In the genomic region with DNA sequence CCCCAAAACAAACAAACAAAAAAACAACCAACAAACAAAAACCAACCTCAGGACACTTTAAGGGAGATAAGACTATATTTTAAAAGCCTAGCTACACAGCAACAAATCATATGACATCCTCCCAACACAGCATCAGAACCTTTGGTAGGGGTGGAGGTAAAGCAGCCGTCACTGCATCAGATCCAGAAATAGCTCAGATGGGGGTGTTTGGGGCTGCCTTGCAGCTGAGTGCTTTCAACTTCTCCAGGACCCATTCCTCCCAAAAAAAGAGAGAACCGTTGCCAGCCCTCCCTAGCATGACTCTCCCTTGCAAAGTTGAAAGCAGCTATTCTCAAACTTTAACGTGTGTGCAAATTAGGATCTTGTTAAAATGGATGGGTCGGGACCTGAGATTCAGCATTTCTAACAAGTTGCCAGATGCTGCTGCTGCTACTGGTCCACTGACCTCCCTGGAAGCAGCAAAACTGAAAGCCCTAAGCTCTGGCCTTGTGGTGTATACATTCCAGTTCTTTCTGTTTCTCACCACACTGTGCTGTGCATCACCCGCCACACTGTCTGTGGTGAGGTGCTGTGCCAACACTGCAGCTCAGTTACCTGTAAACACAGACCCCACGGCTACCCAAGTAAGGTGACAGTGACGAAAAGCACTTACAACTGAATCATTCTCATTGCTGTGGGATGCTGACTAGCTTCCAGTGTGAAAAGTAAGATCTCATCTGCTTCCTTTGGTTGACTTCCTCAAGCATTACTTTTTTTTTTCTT, we compare ENCODE assay signal across 8 cellular contexts. TPM values are rescaled to one million over a fixed set of nuclear protein-coding genes. Genes with fewer than 3 reads are reported as not detected.
A peak's percentile ranks its signal among the peaks of the same experiment; 100 is the strongest.
DNase-seq lines count a peak whose midpoint lies in the region; ATAC-seq, FAIRE-seq and TF ChIP-seq lines count a peak whose summit lies in the region.

No MANE protein-coding gene starts in this region.

- no peak overlapping the region for H3K4me2 ChIP-seq in HepG2 (ENCODE audit: low read depth, low read length)

- no peak for TF ChIP-seq POLR2A in right lobe of liver (IDR thresholded peaks at IDR 0.05)
- TF ChIP-seq POLR2A in HepG2 (IDR thresholded peaks at IDR 0.05; ENCODE audit: insufficient read depth in 1 of 2, low read depth in 2 of 2, low read length in 2 of 2) = no peak

- H3K9me3 ChIP-seq in right lobe of liver (no peaks in the 10 kb centered on the region), HepG2 (ENCODE audit: low read length) (no peaks in the 10 kb centered on the region)

- in situ Hi-C loops in HepG2 (cut with HindIII; ENCODE audit: extremely low pct_ligation_motif_present, low pct_unique_long_range_greater_than_20kb) = no loop called here

- H3K4me3 ChIP-seq in right lobe of liver (no peak overlapping the region), HepG2 (replicated peaks in 1 of 3; ENCODE audit: insufficient read depth in 1 of 3, low read depth in 2 of 3, low read length in 3 of 3) (no peak overlapping the region)

- H3K4me1 ChIP-seq in right lobe of liver (peaks cover 0 to 3% (median 0%) of the 10 kb centered on the region in 4 donors), HepG2 (ENCODE audit: insufficient read depth, low read length) (peaks cover 9% of the 10 kb centered on the region)

- H3K4me1 Mint-ChIP-seq in IgD-negative memory B cell = peaks cover 74 to 89% (median 86%) of the 10 kb centered on the region in 3 donors

- TF ChIP-seq CTCF in right lobe of liver (IDR thresholded peaks at IDR 0.05) (no peak), HepG2 (CRISPR knock-in tag; IDR thresholded peaks at IDR 0.05) (no peak), D721Med (IDR thresholded peaks at IDR 0.05; ENCODE audit: insufficient read depth, missing control alignments) (no peak)

- H3K27me3 ChIP-seq in right lobe of liver (no peaks in the 10 kb centered on the region), HepG2 (ENCODE audit: control insufficient read depth in 1 of 2, insufficient read depth in 2 of 2, low read length in 2 of 2) (no peaks in the 10 kb centered on the region)

- intact Hi-C loops in right lobe of liver (cut with DNase I) = no loop called here
- intact Hi-C loops in HepG2 (cut with micrococcal nuclease; ENCODE audit: unreplicated experiment) = no loop called here

- no peaks in the 10 kb centered on the region for H3K79me2 ChIP-seq in HepG2 (ENCODE audit: insufficient read depth, low read length)

- WGBS in right lobe of liver (ENCODE audit: insufficient coverage, low coverage, low lambda C conversion rate, missing lambda C conversion rate) = 21% methylated on average over 3 of the region's 7 CpGs
- 85% methylated on average over 7 of the region's 7 CpGs for WGBS in HepG2 (ENCODE audit: low lambda C conversion rate)

- no peaks in the 10 kb centered on the region for H3K27me3 Mint-ChIP-seq in IgD-negative memory B cell

- H3K36me3 ChIP-seq in right lobe of liver (no peaks in the 10 kb centered on the region), HepG2 (replicated peaks in 1 of 2; ENCODE audit: control insufficient read depth in 1 of 2, insufficient read depth in 2 of 2, low read length in 2 of 2) (peaks cover 11 to 56% of the 10 kb centered on the region in 2 experiments)

- no peak for TF ChIP-seq RAD21 in HepG2 (CRISPR knock-in tag; IDR thresholded peaks at IDR 0.05)

- no peaks in the 10 kb centered on the region for H3K9me3 Mint-ChIP-seq in IgD-negative memory B cell

- H2AFZ ChIP-seq in HepG2 (ENCODE audit: low read length) = no peak overlapping the region

- CTCF ChIA-PET in HepG2 (lab: Yijun Ruan, JAX; ENCODE audit: low intra/inter-chr PET ratio, low total read pairs) = no interaction called here

- DNase-seq in right lobe of liver (peak in 1 of 3 donors; percentile 56), HepG2 (ENCODE audit: low spot score) (no peak), mucosa of gallbladder (ENCODE audit: low spot score) (peak; percentile 52), HCEC 1CT (no peak), D721Med (ENCODE audit: insufficient read length, low spot score) (no peak), NCI-H226 (no peak)
- peak; percentile 81 for DNase-seq in activated CD8-positive, alpha-beta memory T cell treated with anti-CD3 and anti-CD28 coated beads, Interleukin-2, amount 50 U/mL, for 1 hour (ENCODE audit: extremely low read depth)

- no peaks in the 10 kb centered on the region; the same call in 1 of the 2 replicates for H4K20me1 ChIP-seq in HepG2 (ENCODE audit: insufficient read depth, low read length)

- ATAC-seq in right lobe of liver (peak; percentile 15 to 59 (median 52)), HepG2 (no peak)

- POLR2A ChIA-PET in HepG2 (lab: Yijun Ruan, JAX) = no interaction called here

- BruUV-seq in HepG2 (replicated peaks; lab: Mats Ljungman, UMichigan) = no TSS peak

- H3K36me3 Mint-ChIP-seq in IgD-negative memory B cell = peaks cover 23% of the 10 kb centered on the region

- no peak overlapping the region for H3K9ac ChIP-seq in HepG2 (ENCODE audit: insufficient read depth, low read depth, low read length)

- H3K27ac Mint-ChIP-seq in IgD-negative memory B cell = peak overlapping the region; percentile 86 to 99 (median 96)

- peak overlapping the region; percentile 56 to 86 (median 66) for H3K4me3 Mint-ChIP-seq in IgD-negative memory B cell

- TF ChIP-seq EP300 in HepG2 (IDR thresholded peaks at IDR 0.05; ENCODE audit: low read depth in 2 of 2, low read length in 2 of 2) (no peak), HepG2 (CRISPR knock-in tag; IDR thresholded peaks at IDR 0.05; ENCODE audit: borderline replicate concordance) (no peak)

- H3K27ac ChIP-seq in right lobe of liver (no peak overlapping the region), HepG2 (ENCODE audit: extremely low read length, insufficient read depth, low read length) (no peak overlapping the region)

- FAIRE-seq in HepG2 (lab: Jason Lieb, UNC) (no peak), D721Med (lab: Jason Lieb, UNC) (no peak)

TF ChIP-seq in HepG2, 621 proteins besides CTCF, POLR2A, EP300 and RAD21:
- TF ChIP-seq KLF12 (CRISPR knock-in tag; IDR thresholded peaks at IDR 0.05; ENCODE audit: borderline replicate concordance) = no peak
- TF ChIP-seq ZNF563 (CRISPR knock-in tag; IDR thresholded peaks at IDR 0.05) = no peak
- TF ChIP-seq, protein P1, sequence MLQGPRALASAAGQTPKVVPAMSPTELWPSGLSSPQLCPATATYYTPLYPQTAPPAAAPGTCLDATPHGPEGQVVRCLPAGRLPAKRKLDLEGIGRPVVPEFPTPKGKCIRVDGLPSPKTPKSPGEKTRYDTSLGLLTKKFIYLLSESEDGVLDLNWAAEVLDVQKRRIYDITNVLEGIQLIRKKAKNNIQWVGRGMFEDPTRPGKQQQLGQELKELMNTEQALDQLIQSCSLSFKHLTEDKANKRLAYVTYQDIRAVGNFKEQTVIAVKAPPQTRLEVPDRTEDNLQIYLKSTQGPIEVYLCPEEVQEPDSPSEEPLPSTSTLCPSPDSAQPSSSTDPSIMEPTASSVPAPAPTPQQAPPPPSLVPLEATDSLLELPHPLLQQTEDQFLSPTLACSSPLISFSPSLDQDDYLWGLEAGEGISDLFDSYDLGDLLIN (CRISPR knock-in tag; IDR thresholded peaks at IDR 0.05; ENCODE audit: borderline replicate concordance) = no peak

RNA-seq across cellular contexts. Expression of a gene that starts 54.0 kb away (rescaled TPM):
- total RNA-seq in right lobe of liver (10 to 100 TPM in 4 of 6 experiments, 1 to 10 TPM in 2; 7.9 to 20.7 (median 12.2) TPM), HepG2 (2016; rRNA removed; fragmentation: Illumina TruSeq; extraction: Trizol) (47.0 and 49.8 TPM in 2 replicates), mucosa of gallbladder (70.2 TPM)
- 38.0 and 39.4 TPM in 2 replicates for total RNA-seq in HepG2 (2016; cell fraction: cytosol; rRNA removed; fragmentation: Illumina TruSeq; extraction: Trizol; ENCODE audit: low read depth)
- 47.7 and 50.5 TPM in 2 replicates for total RNA-seq in HepG2 (2016; cell fraction: insoluble cytoplasmic fraction; rRNA removed; fragmentation: Illumina TruSeq; extraction: Trizol)
- total RNA-seq in HepG2 (2016; cell fraction: membrane; rRNA removed; fragmentation: Illumina TruSeq; extraction: Trizol) = 32.7 and 33.7 TPM in 2 replicates
- total RNA-seq in HepG2 (2016; cell fraction: nucleus; rRNA removed; fragmentation: Illumina TruSeq; extraction: Trizol) = 56.8 and 57.5 TPM in 2 replicates
- polyA plus RNA-seq in HepG2 (2011; rRNA removed) (42.0 and 50.6 TPM in 2 replicates), IgD-negative memory B cell (134 TPM)
- polyA plus RNA-seq in HepG2 (2011; cell fraction: cytosol; rRNA removed) = 23.8 and 38.5 TPM in 2 replicates
- polyA plus RNA-seq in HepG2 (2011; cell fraction: nucleus; rRNA removed) = 23.7 and 30.2 TPM in 2 replicates
- polyA plus RNA-seq in HepG2 (2012) = 35.2 and 56.5 TPM in 2 replicates
- 4.1 and 5.4 TPM in 2 replicates for polyA plus RNA-seq in HepG2 (2016; cell fraction: cytosol; fragmentation: Illumina TruSeq; extraction: Trizol; ENCODE audit: low read depth)
- polyA plus RNA-seq in HepG2 (2016; cell fraction: insoluble cytoplasmic fraction; fragmentation: Illumina TruSeq; extraction: Trizol; ENCODE audit: low read depth) = 25.3 and 31.2 TPM in 2 replicates
- 10.1 and 10.4 TPM in 2 replicates for polyA plus RNA-seq in HepG2 (2016; cell fraction: membrane; fragmentation: Illumina TruSeq; extraction: Trizol; ENCODE audit: low read depth)
- polyA plus RNA-seq in HepG2 (2016; cell fraction: nucleus; fragmentation: Illumina TruSeq; extraction: Trizol; ENCODE audit: insufficient read depth, low read depth) = 39.9 and 42.9 TPM in 2 replicates
- polyA minus RNA-seq in HepG2 (2011; rRNA and poly(A)+ RNA removed; ENCODE audit: low replicate concordance) = 122 and 355 TPM in 2 replicates
- 81.0 and 98.9 TPM in 2 replicates for polyA minus RNA-seq in HepG2 (2011; cell fraction: cytosol; rRNA and poly(A)+ RNA removed)
- polyA minus RNA-seq in HepG2 (2011; cell fraction: nucleus; rRNA and poly(A)+ RNA removed) = 132 and 143 TPM in 2 replicates

Comparison
In these comparisons a context has a peak if more than half of its experiments do, and no peak if none do; other contexts are left out.
1. DNase-seq: peak in activated CD8-positive, alpha-beta memory T cell treated with anti-CD3 and anti-CD28 coated beads, Interleukin-2, amount 50 U/mL, for 1 hour (single experiment) and mucosa of gallbladder (single experiment); none in HepG2 (single experiment), HCEC 1CT (single experiment), D721Med (single experiment) and NCI-H226 (single experiment).